In the genomic region with DNA sequence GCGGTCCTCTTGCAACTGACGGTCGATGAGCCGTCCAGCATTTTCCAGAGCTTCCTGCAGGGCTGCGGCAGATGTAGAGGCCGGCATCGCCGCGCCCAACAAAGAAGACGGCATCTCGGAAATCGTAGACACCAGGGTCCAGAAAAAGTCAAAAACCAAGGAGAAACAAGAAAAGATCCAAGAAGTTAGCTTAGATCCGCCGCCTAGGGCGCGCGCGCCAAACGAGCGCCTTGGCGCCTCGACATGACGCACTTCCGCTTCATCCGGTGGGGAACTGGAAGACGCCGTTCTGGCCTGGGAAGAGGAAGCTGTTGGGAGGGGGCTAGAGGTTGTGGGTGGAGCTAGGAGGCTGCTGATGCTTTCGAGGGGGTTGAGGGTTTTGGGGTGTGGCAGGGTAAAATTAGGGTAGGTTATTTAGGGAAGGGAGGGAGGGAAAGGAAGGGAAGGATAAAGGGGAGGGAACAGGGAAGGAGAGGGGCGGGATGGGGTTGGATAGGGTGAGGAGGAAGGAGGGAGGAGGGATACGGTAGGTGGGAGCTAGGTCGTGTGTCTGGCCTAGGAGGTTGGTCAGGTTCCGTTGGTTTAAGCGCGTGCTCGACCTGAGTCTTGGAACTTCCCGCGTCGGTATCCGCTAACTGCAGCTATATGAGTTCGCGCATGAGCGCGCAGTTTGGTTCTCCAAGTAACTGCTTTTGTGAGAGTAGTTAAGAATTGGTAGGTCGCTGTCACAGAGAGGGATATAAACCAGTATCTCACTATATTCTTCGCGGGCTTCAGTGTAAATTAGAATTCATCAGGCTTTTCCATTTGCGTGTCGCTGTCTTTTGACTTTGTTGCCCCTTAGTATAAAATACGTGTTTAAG, we compare ENCODE assay signal across 8 cellular contexts. TPM values are rescaled to one million over a fixed set of nuclear protein-coding genes. Genes with fewer than 3 reads are reported as not detected.
A peak's percentile ranks its signal among the peaks of the same experiment; 100 is the strongest.
DNase-seq lines count a peak whose midpoint lies in the region; ATAC-seq and TF ChIP-seq lines count a peak whose summit lies in the region.

Gene NUP155, minus strand, starts transcription at position 243 of the 863 bp plus-strand sequence. Its CDS starts 129 bp downstream, at position 114.

- H3K36me3 ChIP-seq in right atrium auricular region (no peaks in the 10 kb centered on the region), uterus (no peaks in the 10 kb centered on the region)

- peak in 1 of 2 donors; percentile 63 for TF ChIP-seq POLR2A in uterus (IDR thresholded peaks at IDR 0.05)

- no peak for TF ChIP-seq CTCF in right atrium auricular region (IDR thresholded peaks at IDR 0.05)
- peak in 2 of 4 experiments; percentile 16 to 47 for TF ChIP-seq CTCF in uterus (IDR thresholded peaks at IDR 0.05)

- H3K9me3 ChIP-seq in right atrium auricular region = no peaks in the 10 kb centered on the region
- H3K9me3 ChIP-seq in uterus = no peaks in the 10 kb centered on the region

- peak within 1 kb of the TSS; percentile 42 for H3K27ac ChIP-seq in angular gyrus (ENCODE audit: low read depth, low read length)
- H3K27ac ChIP-seq in right atrium auricular region = peak within 1 kb of the TSS; percentile 80 to 82
- H3K27ac ChIP-seq in uterus = peak within 1 kb of the TSS; percentile 78 to 85

- intact Hi-C loops in uterus (cut with DNase I; ENCODE audit: low total_unique reads) = no loop called here

- peak; percentile 84 to 87 for DNase-seq in NCI-H187 (lab: John Stamatoyannopoulos, UW)
- DNase-seq in T-helper 2 cell = peak; percentile 60 to 97 (median 83)
- peak; percentile 91 for DNase-seq in right atrium auricular region (ENCODE audit: low spot score)
- peak; percentile 91 for DNase-seq in pulmonary artery endothelial cell (ENCODE audit: low read depth, low spot score)
- DNase-seq in uterus = peak; percentile 90 to 93

- H3K4me3 ChIP-seq in right atrium auricular region (peak within 1 kb of the TSS; percentile 72), uterus (peak within 1 kb of the TSS; percentile 88 to 90)

- H3K27me3 ChIP-seq in right atrium auricular region (no peaks in the 10 kb centered on the region), uterus (no peaks in the 10 kb centered on the region)

- ATAC-seq in GM18498 (IDR thresholded peaks at IDR 0.05; ENCODE audit: unreplicated experiment) = peak; percentile 95
- peak; percentile 91 for ATAC-seq in HG02938 (IDR thresholded peaks at IDR 0.05; ENCODE audit: unreplicated experiment)

- peaks cover 0 to 25% of the 10 kb centered on the region in 2 donors for H3K4me1 ChIP-seq in right atrium auricular region
- H3K4me1 ChIP-seq in uterus = peaks cover 0 to 6% of the 10 kb centered on the region in 2 donors

RNA-seq across cellular contexts. Expression of gene NUP155, which starts in this region (rescaled TPM):
- total RNA-seq in right atrium auricular region = 10 to 100 TPM in 1 of 2 donors, 1 to 10 TPM in 1; 9.3 to 11.0 TPM
- 46.9 and 53.1 TPM in 2 replicates for total RNA-seq in pulmonary artery endothelial cell
- 10 to 100 TPM; 12.3 to 54.6 (median 37.8) TPM for total RNA-seq in uterus

Comparison
In these comparisons a context has a peak if more than half of its experiments do, and no peak if none do; other contexts are left out.
1. Peak in every context shown above with its lines: DNase-seq, ATAC-seq, H3K4me3 ChIP-seq and H3K27ac ChIP-seq.